20 cellular contexts compared by ENCODE assay signal in genomic region chr15:63679588-63679987, GRCh38.
DNase-seq lines count a peak whose midpoint lies in the region; ATAC-seq, FAIRE-seq and TF ChIP-seq lines count a peak whose summit lies in the region.
"Had no signal": no experiment of that assay in that cellular context is flagged by ENCODE, and none has a peak within 500 bp of the region (broad histone marks: within the 10 kb centered on the region; RNA-seq: fewer than 3 reads in every experiment).

No MANE protein-coding gene starts in this region.

- no peaks in the 10 kb centered on the region for H4K20me1 ChIP-seq in GM12878 (ENCODE audit: control insufficient read depth, insufficient read depth)

- H3K36me3 Mint-ChIP-seq in activated naive CD4-positive, alpha-beta T cell treated with anti-CD3 and anti-CD28 coated beads, Interleukin-2, amount 50 U/mL, for 24 hours: peaks cover 17% of the 10 kb centered on the region

- peak overlapping the region; percentile 1 for H3K27ac Mint-ChIP-seq in activated naive CD4-positive, alpha-beta T cell treated with anti-CD3 and anti-CD28 coated beads, Interleukin-2, amount 50 U/mL, for 24 hours
- H3K27ac Mint-ChIP-seq: GM23338 had no signal

- no peak overlapping the region for H2AFZ ChIP-seq in GM12878 (ENCODE audit: control insufficient read depth, low read depth, low read length)
- H2AFZ ChIP-seq: GM23338 had no signal

- no peak for TF ChIP-seq CTCF in GM12878 (IDR thresholded peaks at IDR 0.05 in 2 of 3, conservative IDR thresholded peaks at IDR 0.05 in 1 of 3; ENCODE audit: control insufficient read depth in 2 of 3, extremely low read depth in 1 of 3, insufficient read depth in 1 of 3, low read depth in 3 of 3, low read length in 3 of 3)
- TF ChIP-seq CTCF in omental fat pad (IDR thresholded peaks at IDR 0.05): no peak

- SMC1A ChIA-PET in GM12878 (lab: Charles Lee; ENCODE audit: uncharacterized antibody, unreplicated experiment): interaction anchor here (0.9 to 3.1 kb wide), 5 partner anchors 17 to 74 kb away, joined by 3 to 9 read pairs (median 4); no protein-coding TSS in a partner anchor

- ATAC-seq in GM12878: no peak
- ATAC-seq in omental fat pad (ENCODE audit: low FRiP score): no peak
- ATAC-seq: GM23338, HepG2 had no signal

- RAD21 ChIA-PET in GM12878 (lab: Charles Lee; ENCODE audit: unreplicated experiment): interaction anchor here (1.7 kb wide), 1 partner anchor 70 kb away, joined by 4 read pairs; no protein-coding TSS in a partner anchor

- no peak overlapping the region for H3K27ac ChIP-seq in GM12878 (ENCODE audit: control insufficient read depth, insufficient read depth)
- H3K27ac ChIP-seq in small intestine (ENCODE audit: low read depth in 1 of 2, low read length in 1 of 2): no peak overlapping the region

- intact Hi-C loops in GM12878 (cut with micrococcal nuclease; ENCODE audit: unreplicated experiment): no loop called here

- no peak for TF ChIP-seq EP300 in GM12878 (IDR thresholded peaks at IDR 0.05; ENCODE audit: borderline replicate concordance in 1 of 2, control insufficient read depth in 1 of 2, low read depth in 2 of 2, low read length in 2 of 2)

- no peaks in the 10 kb centered on the region for H3K79me2 ChIP-seq in GM12878 (ENCODE audit: control insufficient read depth, insufficient read depth, low read length)

- no peaks in the 10 kb centered on the region for H3K9me3 ChIP-seq in GM12878 (replicated peaks; ENCODE audit: control insufficient read depth, insufficient read depth, low read length)
- H3K9me3 ChIP-seq in small intestine (ENCODE audit: control insufficient read depth, low read depth): no peaks in the 10 kb centered on the region
- H3K9me3 ChIP-seq: BE2C, Caco-2 had no signal

- H3K27me3 Mint-ChIP-seq in activated naive CD4-positive, alpha-beta T cell treated with anti-CD3 and anti-CD28 coated beads, Interleukin-2, amount 50 U/mL, for 24 hours: no peaks in the 10 kb centered on the region
- H3K27me3 Mint-ChIP-seq: CD4-positive, alpha-beta T cell; IgD-negative memory B cell had no signal

- H3K4me3 ChIP-seq in GM12878 (no peak overlapping the region), small intestine (ENCODE audit: low read depth in 1 of 2, low read length in 2 of 2) (no peak overlapping the region)
- H3K4me3 ChIP-seq: GM23338 had no signal

- CTCF ChIA-PET in GM12878 (lab: Yijun Ruan, JAX): interaction anchor here (1.0 to 1.7 kb wide), 3 partner anchors 12 to 474 kb away, joined by 3 to 4 read pairs (median 3); no protein-coding TSS in a partner anchor

- H3K4me1 ChIP-seq in GM12878 (ENCODE audit: control insufficient read depth, insufficient read depth, low read length) (no peaks in the 10 kb centered on the region), small intestine (ENCODE audit: control insufficient read depth in 2 of 2, insufficient read depth in 1 of 2, low read depth in 1 of 2, low read length in 1 of 2) (no peaks in the 10 kb centered on the region)
- H3K4me1 ChIP-seq: BE2C, Caco-2 had no signal

- H3K4me3 Mint-ChIP-seq in activated naive CD4-positive, alpha-beta T cell treated with anti-CD3 and anti-CD28 coated beads, Interleukin-2, amount 50 U/mL, for 24 hours: no peak overlapping the region
- H3K4me3 Mint-ChIP-seq: CD4-positive, alpha-beta T cell; GM23338; IgD-negative memory B cell had no signal

- no TSS peak for BruUV-seq in GM12878 (replicated peaks; lab: Mats Ljungman, UMichigan)

- POLR2A ChIA-PET in GM12878 (lab: Charles Lee): no interaction called here

- 88% methylated on average over 2 of the region's 2 CpGs for WGBS in GM12878 (ENCODE audit: insufficient coverage, insufficient replicate concordance, low lambda C conversion rate, missing lambda C conversion rate)
- 79 to 90% (median 79%) methylated on average over 2 of the region's 2 CpGs for WGBS in small intestine, 3 donors

- no peak for DNase-seq in activated naive CD4-positive, alpha-beta T cell treated with anti-CD3 and anti-CD28 coated beads, Interleukin-2, amount 50 U/mL, for 16 hours
- no peak for DNase-seq in GM12878 (ENCODE audit: low read depth, low spot score)
- DNase-seq in small intestine: no peak
- DNase-seq in omental fat pad (ENCODE audit: low spot score): no peak
- no peak for DNase-seq in NCI-H1417 (lab: John Stamatoyannopoulos, UW)
- DNase-seq in NCI-H2227 (lab: John Stamatoyannopoulos, UW; ENCODE audit: unreplicated experiment): no peak
- DNase-seq: 8988T; BE2C; C1 segment of cervical spinal cord; Caco-2; CD4-positive, alpha-beta T cell; DMS153; DMS79; GDM1; HCEC 1CT had no signal

- H3K36me3 ChIP-seq in GM12878 (ENCODE audit: control insufficient read depth in 2 of 2, insufficient read depth in 2 of 2, low read length in 1 of 2) (peaks cover 9 to 23% of the 10 kb centered on the region in 2 experiments), small intestine (ENCODE audit: control insufficient read depth in 2 of 2, insufficient read depth in 2 of 2, low read length in 2 of 2) (peaks cover 12 to 24% of the 10 kb centered on the region in 2 donors)

- no peak overlapping the region for H3K4me2 ChIP-seq in GM12878 (ENCODE audit: control insufficient read depth, insufficient read depth)
- H3K4me2 ChIP-seq: GM23338 had no signal

- in situ Hi-C loops in GM12878 (cut with MboI): no loop called here

- TF ChIP-seq RAD21 in GM12878 (IDR thresholded peaks at IDR 0.05; ENCODE audit: insufficient read depth, low read depth, low read length): no peak

- TF ChIP-seq POLR2A in GM12878 (IDR thresholded peaks at IDR 0.05; ENCODE audit: low read depth, low read length): no peak

- H3K9ac ChIP-seq in GM12878 (ENCODE audit: control insufficient read depth, insufficient read depth, low read length): no peak overlapping the region

- H3K27me3 ChIP-seq in GM12878 (replicated peaks in 1 of 2; ENCODE audit: control insufficient read depth in 2 of 2, insufficient read depth in 2 of 2, low read length in 1 of 2) (no peaks in the 10 kb centered on the region), small intestine (ENCODE audit: control insufficient read depth in 2 of 2, insufficient read depth in 2 of 2, low read length in 2 of 2) (no peaks in the 10 kb centered on the region)
- H3K27me3 ChIP-seq: BE2C had no signal

- FAIRE-seq in GM12878 (lab: Jason Lieb, UNC): peak; percentile 23
- FAIRE-seq in small intestine (lab: Jason Lieb, UNC): peak; percentile 39
- FAIRE-seq: H54, HepG2 had no signal

- peaks cover 7% of the 10 kb centered on the region for H3K4me1 Mint-ChIP-seq in activated naive CD4-positive, alpha-beta T cell treated with anti-CD3 and anti-CD28 coated beads, Interleukin-2, amount 50 U/mL, for 24 hours
- H3K4me1 Mint-ChIP-seq: GM23338 had no signal

- H3K9me3 Mint-ChIP-seq in activated naive CD4-positive, alpha-beta T cell treated with anti-CD3 and anti-CD28 coated beads, Interleukin-2, amount 50 U/mL, for 24 hours: no peaks in the 10 kb centered on the region
- H3K9me3 Mint-ChIP-seq: CD4-positive, alpha-beta T cell; GM23338; IgD-negative memory B cell had no signal

TF ChIP-seq in GM12878, 131 proteins besides CTCF, POLR2A, EP300 and RAD21:
- TF ChIP-seq GABPA (IDR thresholded peaks at IDR 0.05; ENCODE audit: low read depth): no peak
- no peak for TF ChIP-seq POLR2AphosphoS2 (IDR thresholded peaks at IDR 0.05; ENCODE audit: low read depth, low read length)
- no peak for TF ChIP-seq PBX3 (IDR thresholded peaks at IDR 0.05; ENCODE audit: insufficient replicate concordance, low read depth, low read length)
- no peak for TF ChIP-seq CREM (IDR thresholded peaks at IDR 0.05; ENCODE audit: low read depth)
- TF ChIP-seq KDM1A (IDR thresholded peaks at IDR 0.05; ENCODE audit: borderline replicate concordance): no peak
